Comparison of ENCODE assay signal across 25 cellular contexts in genomic region chr6:45717027-45717426, GRCh38.
"Had no signal": no experiment of that assay in that cellular context is flagged by ENCODE, and none has a peak within 500 bp of the region (broad histone marks: within the 10 kb centered on the region; RNA-seq: fewer than 3 reads in every experiment).

No MANE protein-coding gene starts in this region.

- H3K9me3 Mint-ChIP-seq: activated B cell treated with CpG ODN at 0.5 μM for 24 hours; activated CD4-positive, alpha-beta T cell treated with anti-CD3 and anti-CD28 coated beads, Interleukin-2, amount 10 ng/mL, durations not matched to agents 24 days and 14 days; activated naive CD4-positive, alpha-beta T cell treated with anti-CD3 and anti-CD28 coated beads, Interleukin-2, amount 50 U/mL, for 24 hours; central memory CD8-positive, alpha-beta T cell had no signal

- H3K36me3 Mint-ChIP-seq: activated naive CD4-positive, alpha-beta T cell treated with anti-CD3 and anti-CD28 coated beads, Interleukin-2, amount 50 U/mL, for 24 hours; brain had no signal

- ATAC-seq: T-helper 17 cell had no signal

- H3K4me3 ChIP-seq: MG63, Peyer's patch had no signal

- H3K27me3 Mint-ChIP-seq: activated B cell treated with CpG ODN at 0.5 μM for 24 hours; activated naive CD4-positive, alpha-beta T cell treated with anti-CD3 and anti-CD28 coated beads, Interleukin-2, amount 50 U/mL, for 24 hours; central memory CD8-positive, alpha-beta T cell had no signal

- H3K27me3 ChIP-seq: MG63, Peyer's patch had no signal

- H3K27ac Mint-ChIP-seq: activated B cell treated with CpG ODN at 0.5 μM for 24 hours, brain had no signal

- DNase-seq: activated B cell treated with CpG ODN at 0.5 μM for 24 hours; activated CD4-positive, alpha-beta T cell treated with anti-CD3 and anti-CD28 coated beads for 1 hour; activated CD4-positive, alpha-beta T cell treated with anti-CD3 and anti-CD28 coated beads, Interleukin-2, amount 10 ng/mL, durations not matched to agents 24 days and 14 days; activated CD4-positive, alpha-beta T cell treated with anti-CD3 and anti-CD28 coated beads, Interleukin-2, amount 50 U/mL, for 48 hours; activated effector memory CD4-positive, alpha-beta T cell treated with Interleukin-2 at 50 U/mL for 16 hours; activated naive CD4-positive, alpha-beta T cell; activated T-cell treated with anti-CD3 and anti-CD28 coated beads for 4 hours; amygdala; KG1; MG63; MV-4-11; NCI-H1105; NCI-H1436; NCI-H187; NCI-H2081; NCI-H510A treated with DMSO at 0.1 percent for 48 hours; NCI-H69; Peyer's patch; Right ventricle myocardium superior; T-helper 17 cell; T-helper 9 cell had no signal

- H3K9me3 ChIP-seq: MG63, Peyer's patch had no signal

- H3K4me3 Mint-ChIP-seq: activated B cell treated with CpG ODN at 0.5 μM for 24 hours; activated CD4-positive, alpha-beta T cell treated with anti-CD3 and anti-CD28 coated beads, Interleukin-2, amount 10 ng/mL, durations not matched to agents 24 days and 14 days; activated naive CD4-positive, alpha-beta T cell treated with anti-CD3 and anti-CD28 coated beads, Interleukin-2, amount 50 U/mL, for 24 hours; brain; central memory CD8-positive, alpha-beta T cell; T-helper 17 cell had no signal

- H3K27ac ChIP-seq: Peyer's patch, RWPE1 had no signal

- H3K36me3 ChIP-seq: MG63, Peyer's patch had no signal
